ENCODE assay signal across 8 cellular contexts in the genomic region with DNA sequence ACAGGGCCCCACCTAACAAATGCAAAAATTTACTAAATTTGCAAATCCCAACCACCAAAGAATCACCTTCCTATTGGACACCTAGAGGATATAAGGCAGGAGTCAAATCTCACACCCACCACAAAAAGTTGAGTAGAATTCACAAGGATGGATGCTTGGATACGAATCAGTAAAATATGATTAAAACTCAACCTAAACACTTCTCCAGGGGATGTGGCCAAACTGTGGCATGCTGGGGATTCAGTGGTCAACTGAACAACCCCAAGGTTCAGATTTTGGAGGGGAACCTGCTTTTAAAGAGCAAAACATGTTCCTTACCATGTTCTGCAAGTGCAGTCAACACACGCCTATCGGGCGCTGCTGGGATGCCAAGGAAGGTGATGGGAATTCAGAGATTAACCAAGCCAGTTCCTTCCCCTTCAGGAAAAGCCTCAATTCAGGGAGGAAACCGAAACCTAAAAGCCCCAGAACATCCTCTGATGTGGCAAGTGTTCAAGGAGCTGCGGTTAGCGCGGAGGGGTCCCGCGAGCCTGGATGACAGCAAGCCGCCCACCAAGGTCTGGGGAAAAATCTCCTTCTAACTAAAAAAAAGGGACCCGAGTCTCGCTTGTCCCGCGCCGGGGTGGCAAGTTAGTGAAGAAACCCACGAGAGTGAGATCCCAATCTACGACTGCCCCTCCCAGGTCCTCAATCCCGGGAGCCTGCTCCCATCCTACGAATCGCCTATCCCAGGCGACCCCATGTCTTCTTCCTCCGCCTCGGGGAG. TPM values are rescaled to one million over a fixed set of nuclear protein-coding genes. Genes with fewer than 3 reads are reported as not detected.
DNase-seq lines count a peak whose midpoint lies in the region; ATAC-seq and TF ChIP-seq lines count a peak whose summit lies in the region.

No MANE protein-coding gene starts in this region.

- peaks cover 13% of the 10 kb centered on the region for H3K27me3 ChIP-seq in neuron (ENCODE audit: insufficient read depth, low read length)

- peak overlapping the region; percentile 98 for H2AFZ ChIP-seq in neuron (ENCODE audit: low read depth, low read length)

- DNase-seq in activated CD8-positive, alpha-beta memory T cell treated with anti-CD3 and anti-CD28 coated beads, Interleukin-2, amount 10 ng/mL, durations not matched to agents 7 days and 5 days, result peak; percentile 82
- DNase-seq in activated CD8-positive, alpha-beta memory T cell treated with anti-CD3 and anti-CD28 coated beads for 24 hours, result no peak
- DNase-seq in LHCN-M2 (ENCODE audit: low read depth) (peak; percentile 31), fibroblast of the aortic adventitia (ENCODE audit: low read depth) (peak; percentile 39), NCI-H2171 (lab: John Stamatoyannopoulos, UW) (no peak), NCI-H2196 treated with DMSO at 0.1 percent for 48 hours (lab: John Stamatoyannopoulos, UW; ENCODE audit: unreplicated experiment) (no peak)
- peak; percentile 16 for DNase-seq in activated T-cell treated with anti-CD3 and anti-CD28 coated beads, Interleukin-2, amount 50 U/mL, for 4 hours

- H3K4me3 ChIP-seq in fibroblast of the aortic adventitia (ENCODE audit: low read depth, low read length) (peak overlapping the region; percentile 100), neuron (ENCODE audit: low read length) (peak overlapping the region; percentile 64)

- peaks cover 4% of the 10 kb centered on the region for H3K4me1 ChIP-seq in neuron (ENCODE audit: insufficient read depth, low read length)

- H3K4me1 Mint-ChIP-seq in activated CD8-positive, alpha-beta memory T cell treated with anti-CD3 and anti-CD28 coated beads, Interleukin-2, amount 10 ng/mL, durations not matched to agents 7 days and 5 days, result peaks cover 44% of the 10 kb centered on the region
- peaks cover 49% of the 10 kb centered on the region for H3K4me1 Mint-ChIP-seq in activated T-cell treated with anti-CD3 and anti-CD28 coated beads, Interleukin-2, amount 50 U/mL, for 4 hours (ENCODE audit: low read depth)

- H3K36me3 ChIP-seq in neuron (ENCODE audit: insufficient read depth, low read length), result no peaks in the 10 kb centered on the region

- H3K27ac Mint-ChIP-seq in activated CD8-positive, alpha-beta memory T cell treated with anti-CD3 and anti-CD28 coated beads, Interleukin-2, amount 10 ng/mL, durations not matched to agents 7 days and 5 days, result peak overlapping the region; percentile 95

- no peak for ATAC-seq in activated CD8-positive, alpha-beta memory T cell treated with anti-CD3 and anti-CD28 coated beads, Interleukin-2, amount 10 ng/mL, durations not matched to agents 7 days and 5 days
- peak; percentile 2 for ATAC-seq in activated T-cell treated with anti-CD3 and anti-CD28 coated beads, Interleukin-2, amount 50 U/mL, for 4 hours

- H3K27me3 Mint-ChIP-seq in activated CD8-positive, alpha-beta memory T cell treated with anti-CD3 and anti-CD28 coated beads, Interleukin-2, amount 10 ng/mL, durations not matched to agents 7 days and 5 days, result no peaks in the 10 kb centered on the region
- no peaks in the 10 kb centered on the region for H3K27me3 Mint-ChIP-seq in activated T-cell treated with anti-CD3 and anti-CD28 coated beads, Interleukin-2, amount 50 U/mL, for 4 hours (ENCODE audit: low read depth)

- no peaks in the 10 kb centered on the region for H3K9me3 ChIP-seq in neuron (ENCODE audit: low read length)

- H3K4me3 Mint-ChIP-seq in activated CD8-positive, alpha-beta memory T cell treated with anti-CD3 and anti-CD28 coated beads, Interleukin-2, amount 10 ng/mL, durations not matched to agents 7 days and 5 days, result peak overlapping the region; percentile 92
- peak overlapping the region; percentile 98 for H3K4me3 Mint-ChIP-seq in activated T-cell treated with anti-CD3 and anti-CD28 coated beads, Interleukin-2, amount 50 U/mL, for 4 hours

- CTCF ChIA-PET in activated CD8-positive, alpha-beta memory T cell treated with anti-CD3 and anti-CD28 coated beads, Interleukin-2, amount 10 ng/mL, durations not matched to agents 7 days and 5 days (lab: Charles Lee), result interaction anchor here (0.9 kb wide), 1 partner anchor 24 kb away, joined by 3 read pairs; no protein-coding TSS in a partner anchor

- no peaks in the 10 kb centered on the region for H3K9me3 Mint-ChIP-seq in activated CD8-positive, alpha-beta memory T cell treated with anti-CD3 and anti-CD28 coated beads, Interleukin-2, amount 10 ng/mL, durations not matched to agents 7 days and 5 days (ENCODE audit: low read depth)
- H3K9me3 Mint-ChIP-seq in activated T-cell treated with anti-CD3 and anti-CD28 coated beads, Interleukin-2, amount 50 U/mL, for 4 hours, result no peaks in the 10 kb centered on the region

- peaks cover 32% of the 10 kb centered on the region for H3K36me3 Mint-ChIP-seq in activated CD8-positive, alpha-beta memory T cell treated with anti-CD3 and anti-CD28 coated beads, Interleukin-2, amount 10 ng/mL, durations not matched to agents 7 days and 5 days
- H3K36me3 Mint-ChIP-seq in activated T-cell treated with anti-CD3 and anti-CD28 coated beads, Interleukin-2, amount 50 U/mL, for 4 hours (ENCODE audit: insufficient read depth), result peaks cover 6% of the 10 kb centered on the region

- TF ChIP-seq CTCF in fibroblast of the aortic adventitia (IDR thresholded peaks at IDR 0.05; ENCODE audit: insufficient read depth, low read length), result peak; percentile 29

RNA-seq across cellular contexts. Expression of gene SAMHD1, which starts 0.9 kb away (rescaled TPM):
- total RNA-seq in activated CD8-positive, alpha-beta memory T cell treated with anti-CD3 and anti-CD28 coated beads, Interleukin-2, amount 10 ng/mL, durations not matched to agents 7 days and 5 days, result 100 to 1,000 TPM; 167 to 213 TPM
- 12.6 and 21.5 TPM in 2 replicates for total RNA-seq in LHCN-M2 (2014; rRNA removed)
- polyA plus RNA-seq in LHCN-M2 (2012), result 4.7 TPM
- total RNA-seq in activated T-cell treated with anti-CD3 and anti-CD28 coated beads, Interleukin-2, amount 50 U/mL, for 4 hours, result 10 to 100 TPM; 30.8 to 36.1 (median 32.3) TPM
- 32.7 and 41.8 TPM in 2 replicates for total RNA-seq in fibroblast of the aortic adventitia (ENCODE audit: low replicate concordance)

Comparison
In these comparisons a context has a peak if more than half of its experiments do, and no peak if none do; other contexts are left out.
1. DNase-seq: peak in activated CD8-positive, alpha-beta memory T cell treated with anti-CD3 and anti-CD28 coated beads, Interleukin-2, amount 10 ng/mL, durations not matched to agents 7 days and 5 days (single experiment), LHCN-M2 (single experiment), activated T-cell treated with anti-CD3 and anti-CD28 coated beads, Interleukin-2, amount 50 U/mL, for 4 hours (single experiment) and fibroblast of the aortic adventitia (single experiment); none in activated CD8-positive, alpha-beta memory T cell treated with anti-CD3 and anti-CD28 coated beads for 24 hours (single experiment), NCI-H2171 (single experiment) and NCI-H2196 treated with DMSO at 0.1 percent for 48 hours (single experiment).